1 cellular context compared by ENCODE assay signal in genomic region chr6:106158816-106159215, GRCh38.
TF ChIP-seq lines count a peak whose summit lies in the region.

No MANE protein-coding gene starts in this region.

TF ChIP-seq in WTC11, 78 proteins besides CTCF, POLR2A, EP300 and RAD21 (continued from another document):
- TF ChIP-seq MYBL2 (CRISPR knock-in tag; IDR thresholded peaks at IDR 0.05) (no peak), TEAD1 (CRISPR knock-in tag; IDR thresholded peaks at IDR 0.05) (no peak), CBFB (CRISPR knock-in tag; IDR thresholded peaks at IDR 0.05; ENCODE audit: low read depth) (no peak)
TF ChIP-seq in WTC11: peak in this region for 0.
